Comparison of ENCODE assay signal across 8 cellular contexts in genomic region chr17:35726609-35727460, GRCh38. TPM values are rescaled to one million over a fixed set of nuclear protein-coding genes. Genes with fewer than 3 reads are reported as not detected.
DNase-seq lines count a peak whose midpoint lies in the region; ATAC-seq and TF ChIP-seq lines count a peak whose summit lies in the region.

No MANE protein-coding gene starts in this region.

- DNase-seq in ELF-1 (ENCODE audit: low read depth, low spot score) (peak; percentile 88), NCI-H2171 (lab: John Stamatoyannopoulos, UW) (peak; percentile 67), fibroblast of gingiva (ENCODE audit: low read depth) (peak; percentile 95), renal cortical epithelial cell (ENCODE audit: low read depth) (peak; percentile 69), WERI-Rb-1 (no peak)
- DNase-seq in naive thymus-derived CD8-positive, alpha-beta T cell = no peak
- DNase-seq in activated T-cell treated with anti-CD3 and anti-CD28 coated beads, Interleukin-2, amount 50 U/mL, for 48 hours = no peak

- no peak for TF ChIP-seq CTCF in WERI-Rb-1 (IDR thresholded peaks at IDR 0.05; ENCODE audit: low read depth, low read length)

- ATAC-seq in naive thymus-derived CD8-positive, alpha-beta T cell = no peak
- ATAC-seq in GM18520 (IDR thresholded peaks at IDR 0.05; ENCODE audit: unreplicated experiment) = no peak

- POLR2A ChIA-PET in naive thymus-derived CD8-positive, alpha-beta T cell (lab: Charles Lee) = interaction anchor here (1.1 to 1.2 kb wide), 2 partner anchors 7 to 10 kb away, joined by 3 read pairs; no protein-coding TSS in a partner anchor

- no peaks in the 10 kb centered on the region for H3K9me3 ChIP-seq in WERI-Rb-1 (ENCODE audit: severe bottlenecking)

- H3K27ac ChIP-seq in WERI-Rb-1 = no peak overlapping the region

- H3K4me3 ChIP-seq in WERI-Rb-1 (ENCODE audit: low read depth, low read length) = no peak overlapping the region

- H3K4me3 Mint-ChIP-seq in naive thymus-derived CD8-positive, alpha-beta T cell = no peak overlapping the region

- peaks cover 30% of the 10 kb centered on the region for H3K36me3 ChIP-seq in WERI-Rb-1

- peaks cover 14 to 23% (median 19%) of the 10 kb centered on the region in 4 donors for H3K4me1 Mint-ChIP-seq in naive thymus-derived CD8-positive, alpha-beta T cell

- H3K27me3 Mint-ChIP-seq in naive thymus-derived CD8-positive, alpha-beta T cell = peaks cover 0 to 2% (median 0%) of the 10 kb centered on the region in 5 donors

- peaks cover 15 to 44% (median 19%) of the 10 kb centered on the region in 3 donors for H3K36me3 Mint-ChIP-seq in naive thymus-derived CD8-positive, alpha-beta T cell

- H3K9me3 Mint-ChIP-seq in naive thymus-derived CD8-positive, alpha-beta T cell = no peaks in the 10 kb centered on the region

- no peaks in the 10 kb centered on the region for H3K27me3 ChIP-seq in WERI-Rb-1 (ENCODE audit: insufficient read depth, low read depth, severe bottlenecking)

- H3K27ac Mint-ChIP-seq in naive thymus-derived CD8-positive, alpha-beta T cell = peak overlapping the region in 1 of 10 donors; percentile 44

RNA-seq across cellular contexts. Expression of gene RASL10B, which starts 4.6 kb away (rescaled TPM):
- under 0.01 and 1.8 TPM in 2 replicates for total RNA-seq in renal cortical epithelial cell
- under 1 TPM; 0.38 to 0.57 TPM for total RNA-seq in naive thymus-derived CD8-positive, alpha-beta T cell
- under 1 TPM in 1 of 3 donors, not detected in 2; 0.06 TPM for polyA plus RNA-seq in naive thymus-derived CD8-positive, alpha-beta T cell

RNA-seq across cellular contexts. Expression of gene GAS2L2, which starts 26.2 kb away (rescaled TPM):
- total RNA-seq in renal cortical epithelial cell = 0.05 TPM in 1 of 2 replicates, not detected in the other
- total RNA-seq in naive thymus-derived CD8-positive, alpha-beta T cell = under 1 TPM; 0.33 to 0.36 TPM
- not detected for polyA plus RNA-seq in naive thymus-derived CD8-positive, alpha-beta T cell

RNA-seq across cellular contexts. Expression of gene C17orf50, which starts 33.9 kb away (rescaled TPM):
- not detected in 2 replicates for total RNA-seq in renal cortical epithelial cell
- under 1 TPM in 1 of 2 experiments, not detected in 1; 0.38 TPM for total RNA-seq in naive thymus-derived CD8-positive, alpha-beta T cell
- polyA plus RNA-seq in naive thymus-derived CD8-positive, alpha-beta T cell = 1 to 10 TPM in 1 of 3 donors, under 1 TPM in 2; 0.20 to 2.1 (median 0.67) TPM

Comparison
In these comparisons a context has a peak if more than half of its experiments do, and no peak if none do; other contexts are left out.
1. DNase-seq: peak in ELF-1 (single experiment), NCI-H2171 (single experiment), fibroblast of gingiva (single experiment) and renal cortical epithelial cell (single experiment); none in WERI-Rb-1 (single experiment), naive thymus-derived CD8-positive, alpha-beta T cell (0 of 10) and activated T-cell treated with anti-CD3 and anti-CD28 coated beads, Interleukin-2, amount 50 U/mL, for 48 hours (0 of 2).